21 cellular contexts compared by ENCODE assay signal in genomic region chr5:107424461-107424860, GRCh38.
A peak's percentile ranks its signal among the peaks of the same experiment; 100 is the strongest.
DNase-seq lines count a peak whose midpoint lies in the region; ATAC-seq and TF ChIP-seq lines count a peak whose summit lies in the region.
"Had no signal": no experiment of that assay in that cellular context is flagged by ENCODE, and none has a peak within 500 bp of the region (broad histone marks: within the 10 kb centered on the region; RNA-seq: fewer than 3 reads in every experiment).

No MANE protein-coding gene starts in this region.

- intact Hi-C loops in Panc1 (cut with micrococcal nuclease; ENCODE audit: unreplicated experiment) (no loop called here), MCF 10A (cut with micrococcal nuclease) (no loop called here)

- no peaks in the 10 kb centered on the region for H3K36me3 ChIP-seq in Panc1 (ENCODE audit: control insufficient read depth, insufficient read depth, low read length)
- H3K36me3 ChIP-seq in gastroesophageal sphincter: no peaks in the 10 kb centered on the region

- DNase-seq in Panc1 (ENCODE audit: low read depth, low spot score) (no peak), MCF 10A (ENCODE audit: unreplicated experiment) (peak; percentile 14), iris pigment epithelial cell (ENCODE audit: low read depth) (peak; percentile 79), NCI-H187 treated with DMSO at 0.1 percent for 48 hours (lab: John Stamatoyannopoulos, UW) (no peak), NCI-H128 (lab: John Stamatoyannopoulos, UW; ENCODE audit: unreplicated experiment) (no peak), Ammon's horn (ENCODE audit: low spot score) (no peak)
- DNase-seq: activated CD4-positive, alpha-beta T cell treated with anti-CD3 and anti-CD28 coated beads for 36 hours; activated CD8-positive, alpha-beta memory T cell treated with anti-CD3 and anti-CD28 coated beads, Interleukin-2, amount 10 ng/mL, durations not matched to agents 7 days and 5 days; Karpas-422; naive B cell; NCI-H1048; NCI-H2029 treated with DMSO at 0.1 percent for 48 hours; NCI-H510A treated with DMSO at 0.1 percent for 48 hours; right cardiac atrium; stimulated activated naive CD4-positive, alpha-beta T cell had no signal

- H3K27me3 ChIP-seq in Panc1 (ENCODE audit: control insufficient read depth, insufficient read depth, low read length) (no peaks in the 10 kb centered on the region), gastroesophageal sphincter (no peaks in the 10 kb centered on the region)

- POLR2A ChIA-PET in Panc1 (lab: Charles Lee): no interaction called here
- POLR2A ChIA-PET in MCF 10A (lab: Yijun Ruan, JAX): interaction anchor here (0.7 to 5.7 kb wide), 17 partner anchors 8 to 287 kb away, joined by 3 to 43 read pairs (median 6); partner anchors contain the start of gene EFNA5

- H3K27ac ChIP-seq in Panc1 (ENCODE audit: low read length) (peak overlapping the region; percentile 83), gastroesophageal sphincter (no peak overlapping the region)

- WGBS in gastroesophageal sphincter (ENCODE audit: low coverage in 1 of 2), 2 donors: 63 to 86% methylated on average over 2 to 3 of the region's 4 CpGs

- in situ Hi-C loops in Panc1 (cut with HindIII; ENCODE audit: low pct_unique_long_range_greater_than_20kb, low sequenced_read_pairs): no loop called here

- no peak overlapping the region for H3K4me3 Mint-ChIP-seq in MCF 10A (ENCODE audit: unreplicated experiment)
- H3K4me3 Mint-ChIP-seq: activated CD4-positive, alpha-beta T cell treated with anti-CD3 and anti-CD28 coated beads for 36 hours; activated CD8-positive, alpha-beta memory T cell treated with anti-CD3 and anti-CD28 coated beads, Interleukin-2, amount 10 ng/mL, durations not matched to agents 7 days and 5 days; activated naive CD4-positive, alpha-beta T cell treated with anti-CD3 and anti-CD28 coated beads, Interleukin-2, amount 50 U/mL, for 24 hours; activated T-helper 1 cell treated with anti-CD3 and anti-CD28 coated beads, Interleukin-12 subunit alpha, Interleukin-12 subunit beta, Interleukin-2, Interleukin-4 antibody, amounts not matched to agents 30 ng/mL and 10 ng/mL and 1 ng/mL, durations not matched to agents 14 hours and 24 hours and 36 hours; B cell; dendritic cell treated with granulocyte-macrophage colony-stimulating factor and Interleukin-4, amounts not matched to agents 40 ng/mL and 50 ng/mL, for 4 days; naive B cell; type B pancreatic cell had no signal

- no peak for TF ChIP-seq EP300 in gastroesophageal sphincter (IDR thresholded peaks at IDR 0.05)

- CTCF ChIA-PET in Panc1 (lab: Charles Lee) (no interaction called here), MCF 10A (lab: Yijun Ruan, JAX) (interaction anchor here (0.7 to 1.8 kb wide), 3 partner anchors 36 to 147 kb away, joined by 3 to 6 read pairs (median 4); no protein-coding TSS in a partner anchor)

- ATAC-seq in Panc1 (no peak), gastroesophageal sphincter (no peak)
- ATAC-seq: activated CD4-positive, alpha-beta T cell treated with anti-CD3 and anti-CD28 coated beads for 36 hours; activated CD8-positive, alpha-beta memory T cell treated with anti-CD3 and anti-CD28 coated beads, Interleukin-2, amount 10 ng/mL, durations not matched to agents 7 days and 5 days; right cardiac atrium had no signal

- peak overlapping the region; percentile 88 for H3K27ac Mint-ChIP-seq in MCF 10A (ENCODE audit: low read depth, unreplicated experiment)
- H3K27ac Mint-ChIP-seq: activated CD4-positive, alpha-beta T cell treated with anti-CD3 and anti-CD28 coated beads for 36 hours; activated CD8-positive, alpha-beta memory T cell treated with anti-CD3 and anti-CD28 coated beads, Interleukin-2, amount 10 ng/mL, durations not matched to agents 7 days and 5 days; activated naive CD4-positive, alpha-beta T cell treated with anti-CD3 and anti-CD28 coated beads, Interleukin-2, amount 50 U/mL, for 24 hours; activated T-helper 1 cell treated with anti-CD3 and anti-CD28 coated beads, Interleukin-12 subunit alpha, Interleukin-12 subunit beta, Interleukin-2, Interleukin-4 antibody, amounts not matched to agents 30 ng/mL and 10 ng/mL and 1 ng/mL, durations not matched to agents 14 hours and 24 hours and 36 hours; B cell; dendritic cell treated with granulocyte-macrophage colony-stimulating factor and Interleukin-4, amounts not matched to agents 40 ng/mL and 50 ng/mL, for 4 days; naive B cell; type B pancreatic cell had no signal

- H3K4me3 ChIP-seq in Panc1 (ENCODE audit: low read depth in 2 of 2, low read length in 2 of 2) (no peak overlapping the region), gastroesophageal sphincter (no peak overlapping the region)

- no peaks in the 10 kb centered on the region for H3K9me3 Mint-ChIP-seq in MCF 10A (ENCODE audit: unreplicated experiment)
- H3K9me3 Mint-ChIP-seq: activated naive CD4-positive, alpha-beta T cell treated with anti-CD3 and anti-CD28 coated beads, Interleukin-2, amount 50 U/mL, for 24 hours; activated T-helper 1 cell treated with anti-CD3 and anti-CD28 coated beads, Interleukin-12 subunit alpha, Interleukin-12 subunit beta, Interleukin-2, Interleukin-4 antibody, amounts not matched to agents 30 ng/mL and 10 ng/mL and 1 ng/mL, durations not matched to agents 14 hours and 24 hours and 36 hours; dendritic cell treated with granulocyte-macrophage colony-stimulating factor and Interleukin-4, amounts not matched to agents 40 ng/mL and 50 ng/mL, for 4 days; type B pancreatic cell had no signal

- no peak for TF ChIP-seq CTCF in Panc1 (IDR thresholded peaks at IDR 0.05)
- no peak for TF ChIP-seq CTCF in MCF 10A (IDR thresholded peaks at IDR 0.05; ENCODE audit: unreplicated experiment)
- no peak for TF ChIP-seq CTCF in gastroesophageal sphincter (IDR thresholded peaks at IDR 0.05)

- BruUV-seq in Panc1 (replicated peaks; lab: Mats Ljungman, UMichigan) (no TSS peak), MCF 10A (replicated peaks; lab: Mats Ljungman, UMichigan) (no TSS peak)

- H3K36me3 Mint-ChIP-seq in MCF 10A (ENCODE audit: insufficient read depth, unreplicated experiment): peaks cover 25% of the 10 kb centered on the region
- H3K36me3 Mint-ChIP-seq: activated CD8-positive, alpha-beta memory T cell treated with anti-CD3 and anti-CD28 coated beads, Interleukin-2, amount 10 ng/mL, durations not matched to agents 7 days and 5 days; activated naive CD4-positive, alpha-beta T cell treated with anti-CD3 and anti-CD28 coated beads, Interleukin-2, amount 50 U/mL, for 24 hours; naive B cell had no signal

- H3K9me3 ChIP-seq in Panc1 (ENCODE audit: control insufficient read depth, insufficient read depth, low read depth, low read length): no peaks in the 10 kb centered on the region
- H3K9me3 ChIP-seq in gastroesophageal sphincter: no peaks in the 10 kb centered on the region

- TF ChIP-seq POLR2A in gastroesophageal sphincter (IDR thresholded peaks at IDR 0.05): no peak

- peaks cover 34% of the 10 kb centered on the region for H3K4me1 Mint-ChIP-seq in MCF 10A (ENCODE audit: insufficient read depth, unreplicated experiment)
- H3K4me1 Mint-ChIP-seq: activated CD4-positive, alpha-beta T cell treated with anti-CD3 and anti-CD28 coated beads for 36 hours; activated naive CD4-positive, alpha-beta T cell treated with anti-CD3 and anti-CD28 coated beads, Interleukin-2, amount 50 U/mL, for 24 hours; B cell; naive B cell had no signal

- H3K4me1 ChIP-seq in Panc1 (ENCODE audit: control insufficient read depth, insufficient read depth, low read length) (peaks cover 47% of the 10 kb centered on the region), gastroesophageal sphincter (no peaks in the 10 kb centered on the region)

- H3K27me3 Mint-ChIP-seq in MCF 10A (ENCODE audit: insufficient read depth, unreplicated experiment): no peaks in the 10 kb centered on the region
- H3K27me3 Mint-ChIP-seq: B cell; dendritic cell treated with granulocyte-macrophage colony-stimulating factor and Interleukin-4, amounts not matched to agents 40 ng/mL and 50 ng/mL, for 4 days; type B pancreatic cell had no signal

Comparison
In these comparisons a context has a peak if more than half of its experiments do, and no peak if none do; other contexts are left out.
1. DNase-seq: peak in MCF 10A (single experiment) and iris pigment epithelial cell (single experiment); none in Panc1 (single experiment), NCI-H187 treated with DMSO at 0.1 percent for 48 hours (single experiment), NCI-H128 (single experiment) and Ammon's horn (single experiment).